In genomic region chrX:17025903-17026302, GRCh38 we compare ENCODE assay signal across 24 cellular contexts.
DNase-seq lines count a peak whose midpoint lies in the region; ATAC-seq and TF ChIP-seq lines count a peak whose summit lies in the region.
"Had no signal": no experiment of that assay in that cellular context is flagged by ENCODE, and none has a peak within 500 bp of the region (broad histone marks: within the 10 kb centered on the region; RNA-seq: fewer than 3 reads in every experiment).

No MANE protein-coding gene starts in this region.

- H3K27ac ChIP-seq in mammary epithelial cell (ENCODE audit: insufficient read depth, low read depth, low read length) (no peak overlapping the region), transverse colon (peak overlapping the region; percentile 5 to 60 (median 54))
- H3K27ac ChIP-seq: Peyer's patch had no signal

- no peak overlapping the region for H2AFZ ChIP-seq in mammary epithelial cell (ENCODE audit: low read depth, low read length)
- H2AFZ ChIP-seq: GM23338 had no signal

- BruUV-seq in MCF 10A (replicated peaks; lab: Mats Ljungman, UMichigan): no TSS peak
- no TSS peak for BruUV-seq in mammary epithelial cell (replicated peaks; lab: Mats Ljungman, UMichigan)

- ATAC-seq in left colon: peak; percentile 63
- no peak for ATAC-seq in HG03097 (IDR thresholded peaks at IDR 0.05; ENCODE audit: low FRiP score, unreplicated experiment)
- ATAC-seq in HG03342 (IDR thresholded peaks at IDR 0.05; ENCODE audit: unreplicated experiment): no peak
- ATAC-seq: GM23338 had no signal

- H3K27me3 ChIP-seq in mammary epithelial cell (ENCODE audit: insufficient read depth, low read length): no peaks in the 10 kb centered on the region
- H3K27me3 ChIP-seq in transverse colon: no peaks in the 10 kb centered on the region
- H3K27me3 ChIP-seq: Peyer's patch had no signal

- no peaks in the 10 kb centered on the region for H3K79me2 ChIP-seq in mammary epithelial cell (ENCODE audit: insufficient read depth, low read length)

- no peaks in the 10 kb centered on the region for H3K9me3 ChIP-seq in mammary epithelial cell (replicated peaks; ENCODE audit: insufficient read depth, low read length)
- H3K9me3 ChIP-seq in transverse colon: no peaks in the 10 kb centered on the region
- H3K9me3 ChIP-seq: Peyer's patch, SK-N-SH had no signal

- POLR2A ChIA-PET in MCF 10A (lab: Yijun Ruan, JAX): no interaction called here

- no peak overlapping the region for H3K4me3 Mint-ChIP-seq in MCF 10A (ENCODE audit: unreplicated experiment)
- H3K4me3 Mint-ChIP-seq: GM23338, H9 had no signal

- H3K27ac Mint-ChIP-seq in MCF 10A (ENCODE audit: low read depth, unreplicated experiment): peak overlapping the region; percentile 25
- H3K27ac Mint-ChIP-seq: GM23338, H9 had no signal

- no peaks in the 10 kb centered on the region for H4K20me1 ChIP-seq in mammary epithelial cell (ENCODE audit: insufficient read depth, low read length)

- H3K4me3 ChIP-seq in mammary epithelial cell (replicated peaks in 1 of 3; ENCODE audit: insufficient read depth in 1 of 3, low read depth in 2 of 3, low read length in 3 of 3): no peak overlapping the region
- H3K4me3 ChIP-seq in transverse colon: no peak overlapping the region
- H3K4me3 ChIP-seq: GM23338, Peyer's patch had no signal

- TF ChIP-seq POLR2A in transverse colon (IDR thresholded peaks at IDR 0.05): no peak

- no peak for TF ChIP-seq EP300 in transverse colon (IDR thresholded peaks at IDR 0.05; ENCODE audit: low read depth)

- CTCF ChIA-PET in MCF 10A (lab: Yijun Ruan, JAX): interaction anchor here (10.2 kb wide), 1 partner anchor 21 kb away, joined by 41 read pairs; no protein-coding TSS in a partner anchor
- CTCF ChIA-PET in mammary epithelial cell (lab: Charles Lee; ENCODE audit: low non-redundant PET): no interaction called here

- H3K4me2 ChIP-seq in mammary epithelial cell (ENCODE audit: insufficient read depth, low read depth, low read length): no peak overlapping the region
- H3K4me2 ChIP-seq: GM23338, SK-N-SH had no signal

- TF ChIP-seq CTCF in MCF 10A (IDR thresholded peaks at IDR 0.05; ENCODE audit: unreplicated experiment) (no peak), mammary epithelial cell (conservative IDR thresholded peaks at IDR 0.05 in 1 of 2, IDR thresholded peaks at IDR 0.05 in 1 of 2; ENCODE audit: extremely low read depth in 1 of 2, insufficient read depth in 1 of 2, low read depth in 1 of 2, low read length in 2 of 2) (no peak), transverse colon (IDR thresholded peaks at IDR 0.05) (no peak)

- intact Hi-C loops in MCF 10A (cut with micrococcal nuclease) (no loop called here), mammary epithelial cell (cut with micrococcal nuclease) (no loop called here), left colon (cut with DNase I, micrococcal nuclease) (no loop called here), transverse colon (cut with DNase I; ENCODE audit: low total_unique reads) (no loop called here)

- peaks cover 5% of the 10 kb centered on the region for H3K36me3 Mint-ChIP-seq in MCF 10A (ENCODE audit: insufficient read depth, unreplicated experiment)

- no peaks in the 10 kb centered on the region for H3K4me1 ChIP-seq in mammary epithelial cell (ENCODE audit: insufficient read depth, low read length)
- H3K4me1 ChIP-seq in transverse colon: peaks cover 0 to 17% (median 0%) of the 10 kb centered on the region in 4 donors
- H3K4me1 ChIP-seq: Peyer's patch had no signal

- H3K9me3 Mint-ChIP-seq in MCF 10A (ENCODE audit: unreplicated experiment): no peaks in the 10 kb centered on the region
- H3K9me3 Mint-ChIP-seq: GM23338, H9 had no signal

- in situ Hi-C loops in mammary epithelial cell (cut with MboI; ENCODE audit: low sequenced_read_pairs in 2 of 2): no loop called here
- in situ Hi-C loops in transverse colon (cut with MboI; ENCODE audit: low pct_ligation_motif_present in 1 of 4, low pct_unique_long_range_greater_than_20kb in 1 of 4, low sequenced_read_pairs in 3 of 4): loop anchor here in 3 of 4 donors (25.0 kb wide), 2 partner anchors 114 to 139 kb away; no protein-coding TSS in a partner anchor

- peaks cover 67% of the 10 kb centered on the region for H3K27me3 Mint-ChIP-seq in MCF 10A (ENCODE audit: insufficient read depth, unreplicated experiment)

- no peak for DNase-seq in MCF 10A (ENCODE audit: unreplicated experiment)
- DNase-seq in mammary epithelial cell: no peak
- peak; percentile 62 for DNase-seq in cerebellar cortex (ENCODE audit: low spot score)
- DNase-seq in left colon: no peak
- DNase-seq in transverse colon: no peak
- DNase-seq in SHP77 treated with DMSO at 0.1 percent for 48 hours (lab: John Stamatoyannopoulos, UW): no peak
- DNase-seq: Calu3, DMS53, H9, IMR-90, KG1, NCI-H1048, NCI-H1417, NCI-H1694, NCI-H2081, NCI-H345, NCI-H510A treated with DMSO at 0.1 percent for 48 hours, OCI-M1, Peyer's patch, SK-N-SH, SW 1271 had no signal

- no peak overlapping the region for H3K9ac ChIP-seq in mammary epithelial cell (ENCODE audit: insufficient read depth, low read length)
- H3K9ac ChIP-seq: SK-N-SH had no signal

- dilution Hi-C loops in mammary epithelial cell (cut with HindIII; ENCODE audit: low sequenced_read_pairs): no loop called here

- no peaks in the 10 kb centered on the region for H3K36me3 ChIP-seq in mammary epithelial cell (ENCODE audit: insufficient read depth, low read length)
- no peaks in the 10 kb centered on the region for H3K36me3 ChIP-seq in transverse colon
- H3K36me3 ChIP-seq: Peyer's patch had no signal

- peaks cover 9% of the 10 kb centered on the region for H3K4me1 Mint-ChIP-seq in MCF 10A (ENCODE audit: insufficient read depth, unreplicated experiment)

- WGBS in mammary epithelial cell (ENCODE audit: low coverage, missing lambda C conversion rate): 73% methylated on average over 4 of the region's 4 CpGs
- 66 to 82% methylated on average over 2 to 4 of the region's 4 CpGs for WGBS in transverse colon (ENCODE audit: low coverage in 1 of 2), 2 donors

Comparison
In these comparisons a context has a peak if more than half of its experiments do, and no peak if none do; other contexts are left out.
1. in situ Hi-C loops: an anchor here in transverse colon (25.0 kb wide); none called in mammary epithelial cell.